Comparison of ENCODE assay signal across 4 cellular contexts in genomic region chr2:110687775-110688484, GRCh38. TPM values are rescaled to one million over a fixed set of nuclear protein-coding genes. Genes with fewer than 3 reads are reported as not detected.
"Had no signal": no experiment of that assay in that cellular context is flagged by ENCODE, and none has a peak within 500 bp of the region (broad histone marks: within the 10 kb centered on the region; RNA-seq: fewer than 3 reads in every experiment).

No MANE protein-coding gene starts in this region.

RNA-seq across cellular contexts. Expression of gene ACOXL, which starts 44.4 kb away (rescaled TPM):
- total RNA-seq: activated naive CD8-positive, alpha-beta T cell treated with anti-CD3 and anti-CD28 coated beads for 36 hours; aorta; MCF 10A; Right ventricle myocardium superior had no signal
